Comparison of ENCODE assay signal across 8 cellular contexts in the genomic region with DNA sequence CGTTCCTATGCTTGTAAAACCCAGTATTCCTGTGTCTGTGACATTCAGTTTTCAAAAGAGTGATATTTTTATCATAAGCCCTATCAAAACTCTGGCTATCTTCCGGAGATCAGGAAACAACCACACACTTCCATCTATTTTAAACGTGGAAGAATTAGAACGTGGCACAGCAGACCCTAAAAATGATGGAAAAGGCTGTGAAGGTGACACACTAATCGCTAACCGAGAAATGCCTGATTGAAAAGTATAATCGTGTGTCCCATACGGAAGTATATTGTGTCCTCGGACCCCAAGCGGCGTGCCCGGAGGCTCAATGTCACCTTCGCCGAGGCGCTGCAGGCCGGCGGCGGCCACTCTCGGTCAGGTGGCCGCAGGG. TPM values are rescaled to one million over a fixed set of nuclear protein-coding genes. Genes with fewer than 3 reads are reported as not detected.
A peak's percentile ranks its signal among the peaks of the same experiment; 100 is the strongest.
DNase-seq lines count a peak whose midpoint lies in the region; ATAC-seq and TF ChIP-seq lines count a peak whose summit lies in the region.

No MANE protein-coding gene starts in this region.

- H4K20me1 ChIP-seq in smooth muscle cell (ENCODE audit: low read depth): peaks cover 38% of the 10 kb centered on the region

- H3K27ac Mint-ChIP-seq in activated CD4-positive, alpha-beta memory T cell treated with anti-CD3 and anti-CD28 coated beads for 36 hours: peak overlapping the region; percentile 74

- 1% methylated on average over 20 of the region's 20 CpGs for WGBS in smooth muscle cell (ENCODE audit: low lambda C conversion rate)

- peak overlapping the region; percentile 95 for H3K4me2 ChIP-seq in smooth muscle cell

- H3K36me3 Mint-ChIP-seq in activated CD4-positive, alpha-beta memory T cell treated with anti-CD3 and anti-CD28 coated beads for 36 hours: peaks cover 2% of the 10 kb centered on the region

- peak overlapping the region; percentile 86 for H3K4me3 Mint-ChIP-seq in activated CD4-positive, alpha-beta memory T cell treated with anti-CD3 and anti-CD28 coated beads for 36 hours

- H3F3A ChIP-seq in smooth muscle cell (ENCODE audit: low read depth): peaks cover 5% of the 10 kb centered on the region

- H3K36me3 ChIP-seq in right atrium auricular region: no peaks in the 10 kb centered on the region
- no peaks in the 10 kb centered on the region for H3K36me3 ChIP-seq in smooth muscle cell (ENCODE audit: low read depth)

- H3K9me3 ChIP-seq in right atrium auricular region (no peaks in the 10 kb centered on the region), smooth muscle cell (replicated peaks; ENCODE audit: low read depth) (no peaks in the 10 kb centered on the region)

- no peaks in the 10 kb centered on the region for H3K9me3 Mint-ChIP-seq in activated CD4-positive, alpha-beta memory T cell treated with anti-CD3 and anti-CD28 coated beads for 36 hours

- H3K27ac ChIP-seq in right atrium auricular region (peak overlapping the region; percentile 97 to 98), smooth muscle cell (ENCODE audit: low read depth) (peak overlapping the region; percentile 78)

- no peak for TF ChIP-seq CTCF in right atrium auricular region (IDR thresholded peaks at IDR 0.05)
- no peak for TF ChIP-seq CTCF in smooth muscle cell (IDR thresholded peaks at IDR 0.05; ENCODE audit: borderline replicate concordance, insufficient read depth, poor library complexity, severe bottlenecking)
- no peak for TF ChIP-seq CTCF in omental fat pad (IDR thresholded peaks at IDR 0.05)

- CTCF ChIA-PET in activated CD4-positive, alpha-beta memory T cell treated with anti-CD3 and anti-CD28 coated beads for 36 hours (lab: Charles Lee): interaction anchor here (0.6 to 5.6 kb wide), 4 partner anchors 13 to 169 kb away, joined by 3 to 25 read pairs (median 7); no protein-coding TSS in a partner anchor

- DNase-seq in Right ventricle myocardium inferior (ENCODE audit: missing footprints): no peak
- no peak for DNase-seq in left ventricle myocardium superior
- no peak for DNase-seq in activated CD4-positive, alpha-beta memory T cell treated with anti-CD3 and anti-CD28 coated beads for 36 hours
- DNase-seq in right atrium auricular region (ENCODE audit: low spot score): no peak
- DNase-seq in smooth muscle cell (lab: John Stamatoyannopoulos, UW; ENCODE audit: unreplicated experiment): no peak
- DNase-seq in omental fat pad (ENCODE audit: low spot score): no peak

- H3K4me1 ChIP-seq in right atrium auricular region: peaks cover 0 to 40% of the 10 kb centered on the region in 2 donors
- peaks cover 13% of the 10 kb centered on the region for H3K4me1 ChIP-seq in smooth muscle cell (ENCODE audit: low read depth)

- peak overlapping the region; percentile 77 for H2AFZ ChIP-seq in smooth muscle cell (ENCODE audit: low read depth)

- ATAC-seq in Right ventricle myocardium inferior (peak; percentile 45), left ventricle myocardium superior (no peak), HG03571 (IDR thresholded peaks at IDR 0.05; ENCODE audit: unreplicated experiment) (no peak), omental fat pad (ENCODE audit: low FRiP score) (no peak), GM21381 (IDR thresholded peaks at IDR 0.05; ENCODE audit: unreplicated experiment) (no peak)

- H3K27me3 ChIP-seq in right atrium auricular region (no peaks in the 10 kb centered on the region), smooth muscle cell (ENCODE audit: low read depth) (no peaks in the 10 kb centered on the region)

- intact Hi-C loops in Right ventricle myocardium inferior (cut with DNase I) (loop anchor here (2.0 kb wide), 1 partner anchor 30 kb away; the partner anchor contains the start of gene FAM219B), left ventricle myocardium superior (cut with micrococcal nuclease) (no loop called here)
- intact Hi-C loops in activated CD4-positive, alpha-beta memory T cell treated with anti-CD3 and anti-CD28 coated beads for 36 hours (cut with micrococcal nuclease): loop anchor here (1.0 to 5.0 kb wide), 3 partner anchors 94 to 395 kb away; partner anchors contain the start of genes ARID3B, CSK and ULK3

- H3K4me3 ChIP-seq in right atrium auricular region (peak overlapping the region; percentile 91 to 97), smooth muscle cell (peak overlapping the region; percentile 93)

- POLR2A ChIA-PET in activated CD4-positive, alpha-beta memory T cell treated with anti-CD3 and anti-CD28 coated beads for 36 hours (lab: Charles Lee): interaction anchor here (1.2 kb wide), 1 partner anchor 31 kb away, joined by 4 read pairs; the partner anchor contains the start of gene FAM219B

- H3K27me3 Mint-ChIP-seq in activated CD4-positive, alpha-beta memory T cell treated with anti-CD3 and anti-CD28 coated beads for 36 hours: no peaks in the 10 kb centered on the region

- peak overlapping the region; percentile 92 for H3K9ac ChIP-seq in smooth muscle cell (ENCODE audit: low read depth)

- peaks cover 54% of the 10 kb centered on the region for H3K79me2 ChIP-seq in smooth muscle cell (ENCODE audit: low read depth)

- H3K4me1 Mint-ChIP-seq in activated CD4-positive, alpha-beta memory T cell treated with anti-CD3 and anti-CD28 coated beads for 36 hours (ENCODE audit: low read depth): peaks cover 31% of the 10 kb centered on the region

RNA-seq across cellular contexts. Expression of gene COX5A, which starts 0.7 kb away (rescaled TPM):
- total RNA-seq in Right ventricle myocardium inferior: 1,490 TPM
- total RNA-seq in left ventricle myocardium superior: 1,577 TPM
- total RNA-seq in activated CD4-positive, alpha-beta memory T cell treated with anti-CD3 and anti-CD28 coated beads for 36 hours: 100 to 1,000 TPM; 322 TPM
- 100 to 1,000 TPM; 399 to 869 TPM for total RNA-seq in right atrium auricular region
- 144 and 154 TPM in 2 replicates for total RNA-seq in smooth muscle cell
- polyA plus RNA-seq in smooth muscle cell: 325 and 339 TPM in 2 replicates
- 100 to 1,000 TPM in 1 of 4 donors, 10 to 100 TPM in 3; 47.6 to 103 (median 69.7) TPM for total RNA-seq in omental fat pad

RNA-seq across cellular contexts. Expression of gene RPP25, which starts 19.4 kb away (rescaled TPM):
- total RNA-seq in Right ventricle myocardium inferior (2.7 TPM), left ventricle myocardium superior (2.3 TPM), right atrium auricular region (1 to 10 TPM; 4.3 to 9.4 TPM), smooth muscle cell (5.5 and 8.7 TPM in 2 replicates), omental fat pad (10 to 100 TPM in 2 of 4 donors, 1 to 10 TPM in 2; 6.9 to 14.4 (median 9.4) TPM)
- 1 to 10 TPM; 3.8 TPM for total RNA-seq in activated CD4-positive, alpha-beta memory T cell treated with anti-CD3 and anti-CD28 coated beads for 36 hours
- polyA plus RNA-seq in smooth muscle cell: 24.0 and 26.2 TPM in 2 replicates

RNA-seq across cellular contexts. Expression of gene FAM219B, which starts 30.6 kb away (rescaled TPM):
- total RNA-seq in Right ventricle myocardium inferior: 110 TPM
- total RNA-seq in left ventricle myocardium superior: 110 TPM
- total RNA-seq in activated CD4-positive, alpha-beta memory T cell treated with anti-CD3 and anti-CD28 coated beads for 36 hours: 10 to 100 TPM; 63.0 to 70.1 TPM
- 10 to 100 TPM; 46.9 to 53.3 TPM for total RNA-seq in right atrium auricular region
- 52.4 and 53.7 TPM in 2 replicates for total RNA-seq in smooth muscle cell
- 37.1 and 40.2 TPM in 2 replicates for polyA plus RNA-seq in smooth muscle cell
- 10 to 100 TPM; 45.0 to 89.9 (median 59.8) TPM for total RNA-seq in omental fat pad

RNA-seq across cellular contexts. Expression of gene MPI, which starts 47.4 kb away (rescaled TPM):
- total RNA-seq in Right ventricle myocardium inferior: 60.8 TPM
- total RNA-seq in left ventricle myocardium superior: 53.7 TPM
- 10 to 100 TPM; 56.4 to 60.0 TPM for total RNA-seq in activated CD4-positive, alpha-beta memory T cell treated with anti-CD3 and anti-CD28 coated beads for 36 hours
- total RNA-seq in right atrium auricular region: 100 to 1,000 TPM in 1 of 2 donors, 10 to 100 TPM in 1; 59.3 to 131 TPM
- 43.6 and 53.1 TPM in 2 replicates for total RNA-seq in smooth muscle cell
- polyA plus RNA-seq in smooth muscle cell: 35.6 and 41.9 TPM in 2 replicates
- total RNA-seq in omental fat pad: 10 to 100 TPM; 35.9 to 52.2 (median 44.7) TPM

RNA-seq across cellular contexts. Expression of gene SCAMP5, which starts 58.1 kb away (rescaled TPM):
- total RNA-seq in Right ventricle myocardium inferior (1.9 TPM), left ventricle myocardium superior (2.8 TPM), right atrium auricular region (1 to 10 TPM; 4.0 to 7.5 TPM), smooth muscle cell (2.8 and 18.1 TPM in 2 replicates), omental fat pad (1 to 10 TPM in 3 of 4 donors, under 1 TPM in 1; 0.60 to 4.6 (median 2.6) TPM)
- total RNA-seq in activated CD4-positive, alpha-beta memory T cell treated with anti-CD3 and anti-CD28 coated beads for 36 hours: under 1 TPM; 0.19 to 0.33 TPM
- 5.5 and 6.6 TPM in 2 replicates for polyA plus RNA-seq in smooth muscle cell
